In the genomic region with DNA sequence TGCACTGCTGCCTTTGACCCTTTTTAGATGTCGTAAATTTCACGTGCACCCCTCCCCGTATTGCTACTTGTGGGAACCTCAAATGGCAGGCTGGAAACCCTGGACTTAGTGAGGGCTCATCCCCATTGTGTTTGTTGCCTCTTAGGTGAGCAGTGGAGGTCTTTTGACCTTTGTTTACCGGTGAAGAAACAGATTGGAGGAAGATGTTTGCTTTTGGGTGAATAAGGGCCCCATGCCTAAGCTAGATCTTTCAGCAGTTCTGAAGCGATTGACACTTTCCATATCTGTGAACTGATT, we compare ENCODE assay signal across 8 cellular contexts. TPM values are rescaled to one million over a fixed set of nuclear protein-coding genes. Genes with fewer than 3 reads are reported as not detected.
DNase-seq lines count a peak whose midpoint lies in the region; ATAC-seq, FAIRE-seq and TF ChIP-seq lines count a peak whose summit lies in the region.

No MANE protein-coding gene starts in this region.

- H3K9ac ChIP-seq in endothelial cell of umbilical vein (replicated peaks; ENCODE audit: extremely low read depth, insufficient read depth, low read length): peak overlapping the region; percentile 99

- no peaks in the 10 kb centered on the region for H3K9me3 ChIP-seq in MG63
- no peaks in the 10 kb centered on the region for H3K9me3 ChIP-seq in endothelial cell of umbilical vein (replicated peaks; ENCODE audit: control insufficient read depth, insufficient read depth, low read length)
- no peaks in the 10 kb centered on the region for H3K9me3 ChIP-seq in prostate gland

- H3K4me1 ChIP-seq in endothelial cell of umbilical vein (ENCODE audit: control insufficient read depth, extremely low read depth, insufficient read depth, low read length) (peaks cover 13% of the 10 kb centered on the region), prostate gland (replicated peaks) (peaks cover 6% of the 10 kb centered on the region)

- no peak for TF ChIP-seq POLR2A in endothelial cell of umbilical vein (IDR thresholded peaks at IDR 0.05; ENCODE audit: low read depth, low read length)
- TF ChIP-seq POLR2A in prostate gland (IDR thresholded peaks at IDR 0.05): no peak

- FAIRE-seq in endothelial cell of umbilical vein (lab: Jason Lieb, UNC): peak; percentile 21

- H2AFZ ChIP-seq in endothelial cell of umbilical vein (ENCODE audit: low read depth, low read length): no peak overlapping the region

- H3K4me3 ChIP-seq in MG63 (peak overlapping the region; percentile 91), endothelial cell of umbilical vein (replicated peaks in 1 of 3; ENCODE audit: insufficient read depth in 1 of 3, low read depth in 1 of 3, low read length in 3 of 3) (peak overlapping the region; percentile 19 to 81 (median 78)), prostate gland (peak overlapping the region; percentile 95 to 97)

- peaks cover 52% of the 10 kb centered on the region for H3K79me2 ChIP-seq in endothelial cell of umbilical vein (ENCODE audit: control insufficient read depth, insufficient read depth, low read length)

- TF ChIP-seq CTCF in endothelial cell of umbilical vein (IDR thresholded peaks at IDR 0.05; ENCODE audit: extremely low read depth in 1 of 2, insufficient read depth in 1 of 2, low read depth in 1 of 2, low read length in 2 of 2) (no peak), prostate gland (IDR thresholded peaks at IDR 0.05) (no peak)

- intact Hi-C loops in endothelial cell of umbilical vein (cut with micrococcal nuclease) (loop anchor here (1.0 to 5.0 kb wide), 2 partner anchors 16 to 50 kb away; a partner anchor contains a TSS), prostate gland (cut with DNase I) (loop anchor here (5.0 kb wide), 1 partner anchor 60 kb away; no protein-coding TSS in a partner anchor)

- DNase-seq in MG63 (no peak), endothelial cell of umbilical vein (ENCODE audit: low read depth, low spot score) (no peak), prostate gland (ENCODE audit: low spot score) (no peak), left lobe of liver (ENCODE audit: low spot score) (no peak), NCI-H524 treated with DMSO at 0.1 percent for 48 hours (lab: John Stamatoyannopoulos, UW) (no peak), OCI-M2 (lab: John Stamatoyannopoulos, UW; ENCODE audit: unreplicated experiment) (no peak)

- H3K4me2 ChIP-seq in endothelial cell of umbilical vein (ENCODE audit: insufficient read depth, low read length): peak overlapping the region; percentile 89

- H3K27ac ChIP-seq in endothelial cell of umbilical vein (ENCODE audit: insufficient read depth, low read depth, low read length) (no peak overlapping the region), prostate gland (peak overlapping the region; percentile 100)

- H3K9me1 ChIP-seq in endothelial cell of umbilical vein (replicated peaks; ENCODE audit: control insufficient read depth, extremely low read depth, insufficient read depth, low read length): no peaks in the 10 kb centered on the region

- WGBS in prostate gland: 0% methylated on average over 5 of the region's 5 CpGs

- H3K27me3 ChIP-seq in MG63 (no peaks in the 10 kb centered on the region), endothelial cell of umbilical vein (ENCODE audit: control insufficient read depth in 2 of 2, insufficient read depth in 2 of 2, low read length in 2 of 2) (no peaks in the 10 kb centered on the region), prostate gland (replicated peaks; ENCODE audit: insufficient read depth) (no peaks in the 10 kb centered on the region)

- H4K20me1 ChIP-seq in endothelial cell of umbilical vein (replicated peaks; ENCODE audit: control insufficient read depth, extremely low read depth, insufficient read depth, low read length): peaks cover 2% of the 10 kb centered on the region

- dilution Hi-C loops in endothelial cell of umbilical vein (cut with MboI; ENCODE audit: extremely low pct_ligation_motif_present, low sequenced_read_pairs): no loop called here

- peak; percentile 22 for ATAC-seq in GM19395 (IDR thresholded peaks at IDR 0.05; ENCODE audit: unreplicated experiment)
- ATAC-seq in left lobe of liver: no peak
- ATAC-seq in HG02623 (IDR thresholded peaks at IDR 0.05; ENCODE audit: unreplicated experiment): no peak

- H3K36me3 ChIP-seq in MG63: peaks cover 18% of the 10 kb centered on the region
- H3K36me3 ChIP-seq in endothelial cell of umbilical vein (ENCODE audit: control insufficient read depth in 2 of 2, extremely low read depth in 1 of 2, insufficient read depth in 2 of 2, low read length in 2 of 2): peaks cover 0 to 7% of the 10 kb centered on the region in 2 experiments
- no peaks in the 10 kb centered on the region for H3K36me3 ChIP-seq in prostate gland

- BruUV-seq in endothelial cell of umbilical vein (replicated peaks; lab: Mats Ljungman, UMichigan): no TSS peak

- POLR2A ChIA-PET in endothelial cell of umbilical vein (lab: Charles Lee): no interaction called here

- CTCF ChIA-PET in endothelial cell of umbilical vein (lab: Charles Lee): interaction anchor here (1.1 to 3.5 kb wide), 5 partner anchors 10 to 62 kb away, joined by 3 to 15 read pairs (median 4); a partner anchor contains a TSS

TF ChIP-seq in endothelial cell of umbilical vein, 7 proteins besides CTCF, POLR2A, EP300 and RAD21 (continues in another document):
- TF ChIP-seq EZH2 (IDR thresholded peaks at IDR 0.05; ENCODE audit: borderline replicate concordance, low read depth, low read length, severe bottlenecking): no peak
- no peak for TF ChIP-seq GATA2 (IDR thresholded peaks at IDR 0.05; ENCODE audit: insufficient read depth, insufficient read length, low read depth, low read length)

RNA-seq across cellular contexts. Expression of a gene that starts 0.8 kb away (rescaled TPM):
- 70.8 and 109 TPM in 2 replicates for total RNA-seq in MG63 (2014; rRNA removed; shearing (Covaris generic); ENCODE audit: low replicate concordance)
- total RNA-seq in endothelial cell of umbilical vein (113 and 130 TPM in 2 replicates), prostate gland (100 to 1,000 TPM in 1 of 2 donors, 10 to 100 TPM in 1; 77.2 to 136 TPM), left lobe of liver (25.7 TPM)
- 135 and 148 TPM in 2 replicates for polyA plus RNA-seq in endothelial cell of umbilical vein
- 168 and 175 TPM in 2 replicates for polyA plus RNA-seq in endothelial cell of umbilical vein (2011; cell fraction: cytosol; rRNA removed)
- 116 and 122 TPM in 2 replicates for polyA plus RNA-seq in endothelial cell of umbilical vein (2011; cell fraction: nucleus; rRNA removed)
- 112 and 116 TPM in 2 replicates for polyA plus RNA-seq in endothelial cell of umbilical vein (2012)
- 97.3 and 102 TPM in 2 replicates for polyA minus RNA-seq in endothelial cell of umbilical vein
- 35.5 TPM for polyA minus RNA-seq in endothelial cell of umbilical vein (2011; cell fraction: cytosol; rRNA and poly(A)+ RNA removed)
- polyA minus RNA-seq in endothelial cell of umbilical vein (2011; cell fraction: nucleus; rRNA and poly(A)+ RNA removed): 58.1 and 65.9 TPM in 2 replicates

RNA-seq across cellular contexts. Expression of a gene that starts 14.9 kb away (rescaled TPM):
- 2.0 and 4.9 TPM in 2 replicates for total RNA-seq in MG63 (2014; rRNA removed; shearing (Covaris generic); ENCODE audit: low replicate concordance)
- 10.1 and 10.3 TPM in 2 replicates for total RNA-seq in endothelial cell of umbilical vein
- 16.9 and 23.2 TPM in 2 replicates for polyA plus RNA-seq in endothelial cell of umbilical vein
- 8.7 and 10.3 TPM in 2 replicates for polyA plus RNA-seq in endothelial cell of umbilical vein (2011; cell fraction: cytosol; rRNA removed)
- polyA plus RNA-seq in endothelial cell of umbilical vein (2011; cell fraction: nucleus; rRNA removed): 5.0 and 7.6 TPM in 2 replicates
- 9.7 and 13.0 TPM in 2 replicates for polyA plus RNA-seq in endothelial cell of umbilical vein (2012)
- polyA minus RNA-seq in endothelial cell of umbilical vein: 7.5 and 8.2 TPM in 2 replicates
- polyA minus RNA-seq in endothelial cell of umbilical vein (2011; cell fraction: cytosol; rRNA and poly(A)+ RNA removed): not detected
- polyA minus RNA-seq in endothelial cell of umbilical vein (2011; cell fraction: nucleus; rRNA and poly(A)+ RNA removed): 1.5 and 2.7 TPM in 2 replicates
- 10 to 100 TPM in 1 of 2 donors, 1 to 10 TPM in 1; 6.3 to 26.6 TPM for total RNA-seq in prostate gland
- 0.38 TPM for total RNA-seq in left lobe of liver

RNA-seq across cellular contexts. Expression of a gene that starts 19.8 kb away (rescaled TPM):
- 0.26 TPM in 1 of 2 replicates, not detected in the other for total RNA-seq in MG63 (2014; rRNA removed; shearing (Covaris generic); ENCODE audit: low replicate concordance)
- 64.8 and 75.6 TPM in 2 replicates for total RNA-seq in endothelial cell of umbilical vein
- polyA plus RNA-seq in endothelial cell of umbilical vein: 27.3 and 28.1 TPM in 2 replicates
- polyA plus RNA-seq in endothelial cell of umbilical vein (2011; cell fraction: cytosol; rRNA removed): 40.4 and 48.0 TPM in 2 replicates
- polyA plus RNA-seq in endothelial cell of umbilical vein (2011; cell fraction: nucleus; rRNA removed): 13.7 and 26.2 TPM in 2 replicates
- 77.4 and 84.1 TPM in 2 replicates for polyA plus RNA-seq in endothelial cell of umbilical vein (2012)
- 23.5 and 33.9 TPM in 2 replicates for polyA minus RNA-seq in endothelial cell of umbilical vein
- 75.6 TPM for polyA minus RNA-seq in endothelial cell of umbilical vein (2011; cell fraction: cytosol; rRNA and poly(A)+ RNA removed)
- 3.3 and 8.8 TPM in 2 replicates for polyA minus RNA-seq in endothelial cell of umbilical vein (2011; cell fraction: nucleus; rRNA and poly(A)+ RNA removed)
- 10 to 100 TPM; 17.3 to 59.3 TPM for total RNA-seq in prostate gland
- 320 TPM for total RNA-seq in left lobe of liver

RNA-seq across cellular contexts. Expression of a gene that starts 24.8 kb away (rescaled TPM):
- 0.30 TPM in 1 of 2 replicates, not detected in the other for total RNA-seq in MG63 (2014; rRNA removed; shearing (Covaris generic); ENCODE audit: low replicate concordance)
- total RNA-seq in endothelial cell of umbilical vein: not detected in 2 replicates
- 0.86 and 0.94 TPM in 2 replicates for polyA plus RNA-seq in endothelial cell of umbilical vein
- 1.1 and 1.8 TPM in 2 replicates for polyA plus RNA-seq in endothelial cell of umbilical vein (2011; cell fraction: cytosol; rRNA removed)
- 2.3 and 2.8 TPM in 2 replicates for polyA plus RNA-seq in endothelial cell of umbilical vein (2011; cell fraction: nucleus; rRNA removed)
- polyA plus RNA-seq in endothelial cell of umbilical vein (2012): 0.16 and 0.25 TPM in 2 replicates
- 0.58 and 0.70 TPM in 2 replicates for polyA minus RNA-seq in endothelial cell of umbilical vein
- not detected for polyA minus RNA-seq in endothelial cell of umbilical vein (2011; cell fraction: cytosol; rRNA and poly(A)+ RNA removed)
- 0.19 and 0.43 TPM in 2 replicates for polyA minus RNA-seq in endothelial cell of umbilical vein (2011; cell fraction: nucleus; rRNA and poly(A)+ RNA removed)
- total RNA-seq in prostate gland: not detected
- not detected for total RNA-seq in left lobe of liver

RNA-seq across cellular contexts. Expression of a gene that starts 33.3 kb away (rescaled TPM):
- total RNA-seq in MG63 (2014; rRNA removed; shearing (Covaris generic); ENCODE audit: low replicate concordance): not detected in 2 replicates
- total RNA-seq in endothelial cell of umbilical vein (not detected in 2 replicates), prostate gland (not detected), left lobe of liver (0.40 TPM)
- not detected in 2 replicates for polyA plus RNA-seq in endothelial cell of umbilical vein
- not detected in 2 replicates for polyA plus RNA-seq in endothelial cell of umbilical vein (2011; cell fraction: cytosol; rRNA removed)
- polyA plus RNA-seq in endothelial cell of umbilical vein (2011; cell fraction: nucleus; rRNA removed): not detected in 2 replicates
- polyA plus RNA-seq in endothelial cell of umbilical vein (2012): 0.62 TPM in 1 of 2 replicates, not detected in the other
- polyA minus RNA-seq in endothelial cell of umbilical vein: 3.3 TPM in 1 of 2 replicates, not detected in the other
- not detected for polyA minus RNA-seq in endothelial cell of umbilical vein (2011; cell fraction: cytosol; rRNA and poly(A)+ RNA removed)
- not detected in 2 replicates for polyA minus RNA-seq in endothelial cell of umbilical vein (2011; cell fraction: nucleus; rRNA and poly(A)+ RNA removed)

Comparison
In these comparisons a context has a peak if more than half of its experiments do, and no peak if none do; other contexts are left out.
1. RNA of a gene that starts 19.8 kb away (total RNA-seq): 320 TPM in left lobe of liver (single experiment), 64.8 to 75.6 TPM in endothelial cell of umbilical vein and 17.3 to 59.3 TPM in prostate gland; 0.26 TPM in MG63; every median in the first group is over 10 times any median in the second.
2. Peak in every context shown above with its lines, with median percentiles within 50 percentile points of each other: H3K4me3 ChIP-seq.